In genomic region chr1:64019818-64020217, GRCh38 we compare ENCODE assay signal across 8 cellular contexts.
A peak's percentile ranks its signal among the peaks of the same experiment; 100 is the strongest.
DNase-seq lines count a peak whose midpoint lies in the region; ATAC-seq and TF ChIP-seq lines count a peak whose summit lies in the region.

No MANE protein-coding gene starts in this region.

- peak overlapping the region in 1 of 2 donors; percentile 51 for H3K27ac ChIP-seq in left lung

- peak; percentile 7 for DNase-seq in activated CD4-positive, alpha-beta T cell treated with anti-CD3 and anti-CD28 coated beads for 36 hours
- no peak for DNase-seq in activated CD4-positive, alpha-beta T cell treated with anti-CD3 and anti-CD28 coated beads, Interleukin-2, amount 50 U/mL, for 4 hours
- DNase-seq in adipocyte (ENCODE audit: low read depth) (peak; percentile 77), left lung (no peak), activated T-cell treated with anti-CD3 and anti-CD28 coated beads for 4 hours (no peak), epidermal melanocyte (ENCODE audit: insufficient read length, low spot score) (no peak)
- DNase-seq in activated effector memory CD4-positive, alpha-beta T cell treated with Interleukin-2 at 50 U/mL for 16 hours: no peak

- H3K36me3 Mint-ChIP-seq in activated CD4-positive, alpha-beta T cell treated with anti-CD3 and anti-CD28 coated beads for 36 hours (ENCODE audit: low read depth): no peaks in the 10 kb centered on the region

- no peaks in the 10 kb centered on the region for H3K27me3 ChIP-seq in adipocyte (replicated peaks; ENCODE audit: control insufficient read depth, insufficient read depth, low read length)
- H3K27me3 ChIP-seq in left lung: no peaks in the 10 kb centered on the region

- intact Hi-C loops in activated CD4-positive, alpha-beta T cell treated with anti-CD3 and anti-CD28 coated beads for 36 hours (cut with DNase I, micrococcal nuclease): no loop called here
- intact Hi-C loops in left lung (cut with DNase I): no loop called here

- H3K4me3 ChIP-seq in adipocyte (ENCODE audit: low read length) (peak overlapping the region; percentile 64), left lung (no peak overlapping the region)

- H3K4me3 Mint-ChIP-seq in activated CD4-positive, alpha-beta T cell treated with anti-CD3 and anti-CD28 coated beads for 36 hours: no peak overlapping the region

- no peaks in the 10 kb centered on the region for H3K9me3 ChIP-seq in adipocyte (ENCODE audit: control insufficient read depth, low read length)
- H3K9me3 ChIP-seq in left lung: no peaks in the 10 kb centered on the region

- no peak for TF ChIP-seq CTCF in left lung (IDR thresholded peaks at IDR 0.05)

- CTCF ChIA-PET in activated CD4-positive, alpha-beta T cell treated with anti-CD3 and anti-CD28 coated beads for 36 hours (lab: Charles Lee): interaction anchor here (1.6 to 1.9 kb wide), 2 partner anchors 14 to 117 kb away, joined by 3 to 5 read pairs; no protein-coding TSS in a partner anchor

- H3K27me3 Mint-ChIP-seq in activated CD4-positive, alpha-beta T cell treated with anti-CD3 and anti-CD28 coated beads for 36 hours: no peaks in the 10 kb centered on the region

- H3K4me1 ChIP-seq in adipocyte (ENCODE audit: control insufficient read depth, insufficient read depth, low read length): peaks cover 20% of the 10 kb centered on the region
- H3K4me1 ChIP-seq in left lung: no peaks in the 10 kb centered on the region

- ATAC-seq in activated CD4-positive, alpha-beta T cell treated with anti-CD3 and anti-CD28 coated beads for 36 hours: peak; percentile 58
- ATAC-seq in HG03378 (IDR thresholded peaks at IDR 0.05; ENCODE audit: unreplicated experiment): peak; percentile 84
- peak; percentile 84 for ATAC-seq in left lung

- peak overlapping the region; percentile 63 for H3K9ac ChIP-seq in adipocyte (ENCODE audit: low read length)

- no peak overlapping the region for H3K27ac Mint-ChIP-seq in activated CD4-positive, alpha-beta T cell treated with anti-CD3 and anti-CD28 coated beads for 36 hours

- H3K36me3 ChIP-seq in adipocyte (ENCODE audit: control insufficient read depth, insufficient read depth, low read length, severe bottlenecking) (peaks cover 18% of the 10 kb centered on the region), left lung (no peaks in the 10 kb centered on the region)

- H3K4me1 Mint-ChIP-seq in activated CD4-positive, alpha-beta T cell treated with anti-CD3 and anti-CD28 coated beads for 36 hours: peaks cover 14% of the 10 kb centered on the region

- POLR2A ChIA-PET in activated CD4-positive, alpha-beta T cell treated with anti-CD3 and anti-CD28 coated beads for 36 hours (lab: Charles Lee): no interaction called here

- H3K9me3 Mint-ChIP-seq in activated CD4-positive, alpha-beta T cell treated with anti-CD3 and anti-CD28 coated beads for 36 hours (ENCODE audit: low read depth): no peaks in the 10 kb centered on the region

Comparison
In these comparisons a context has a peak if more than half of its experiments do, and no peak if none do; other contexts are left out.
1. DNase-seq: peak in activated CD4-positive, alpha-beta T cell treated with anti-CD3 and anti-CD28 coated beads for 36 hours (single experiment) and adipocyte (single experiment); none in activated CD4-positive, alpha-beta T cell treated with anti-CD3 and anti-CD28 coated beads, Interleukin-2, amount 50 U/mL, for 4 hours (0 of 2), left lung (0 of 2), activated effector memory CD4-positive, alpha-beta T cell treated with Interleukin-2 at 50 U/mL for 16 hours (single experiment), activated T-cell treated with anti-CD3 and anti-CD28 coated beads for 4 hours (single experiment) and epidermal melanocyte (single experiment).
2. Peak in every context shown above with its lines, with median percentiles within 50 percentile points of each other: ATAC-seq.